17 cellular contexts compared by ENCODE assay signal in the genomic region with DNA sequence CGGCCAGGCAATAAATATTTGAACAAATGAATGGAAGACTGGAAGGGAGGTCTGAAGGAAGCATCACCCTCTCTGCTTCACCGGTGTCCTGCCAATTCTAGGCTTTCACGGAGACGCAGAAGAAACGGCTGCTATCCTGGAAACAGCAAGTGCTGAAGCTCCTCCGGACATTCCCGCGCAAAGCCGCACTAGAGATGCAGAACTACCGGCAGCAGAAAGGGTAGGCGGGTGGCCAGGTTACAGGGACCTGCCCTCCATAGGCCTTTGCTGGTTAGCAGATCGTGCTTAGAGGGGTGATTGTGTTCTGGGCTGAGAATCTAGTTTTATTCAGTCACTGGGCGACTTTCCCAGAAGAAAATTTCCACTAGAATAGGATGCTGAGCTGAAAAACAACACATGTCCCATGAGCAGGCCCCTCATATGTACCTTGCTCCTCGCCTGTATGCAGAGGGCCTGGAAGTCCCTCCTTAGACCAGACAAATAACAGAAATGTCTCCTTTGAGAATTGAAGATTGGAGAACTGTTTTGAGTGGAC. TPM values are rescaled to one million over a fixed set of nuclear protein-coding genes. Genes with fewer than 3 reads are reported as not detected.
DNase-seq lines count a peak whose midpoint lies in the region; ATAC-seq and TF ChIP-seq lines count a peak whose summit lies in the region.
"Had no signal": no experiment of that assay in that cellular context is flagged by ENCODE, and none has a peak within 500 bp of the region (broad histone marks: within the 10 kb centered on the region; RNA-seq: fewer than 3 reads in every experiment).

No MANE protein-coding gene starts in this region.

- no peaks in the 10 kb centered on the region for H3K9me3 ChIP-seq in T-helper 17 cell (ENCODE audit: control insufficient read depth, low read length, poor library complexity, severe bottlenecking)
- H3K9me3 ChIP-seq: Caco-2 had no signal

- peak overlapping the region; percentile 60 for H3K27ac ChIP-seq in temporal lobe (ENCODE audit: low read depth, low read length)
- H3K27ac ChIP-seq: PC-9 had no signal

- CTCF ChIA-PET in activated CD4-positive, alpha-beta T cell treated with anti-CD3 and anti-CD28 coated beads for 36 hours (lab: Charles Lee), result no interaction called here

- POLR2A ChIA-PET in activated CD4-positive, alpha-beta T cell treated with anti-CD3 and anti-CD28 coated beads for 36 hours (lab: Charles Lee), result no interaction called here

- DNase-seq in T-helper 17 cell (no peak), middle frontal gyrus (ENCODE audit: extremely low spot score, low spot score) (peak; percentile 31), erythroblast (lab: John Stamatoyannopoulos, UW) (no peak), NCI-H1417 treated with DMSO at 0.1 percent for 48 hours (lab: John Stamatoyannopoulos, UW) (no peak)
- DNase-seq in effector memory CD8-positive, alpha-beta T cell, result no peak
- DNase-seq in activated CD4-positive, alpha-beta T cell treated with anti-CD3 and anti-CD28 coated beads for 36 hours, result no peak
- DNase-seq: Caco-2, DMS153, EL, HFFc6, KG1, NCI-H1092, NCI-H2081 treated with DMSO at 0.1 percent for 48 hours, NCI-H510A treated with DMSO at 0.1 percent for 48 hours, PC-9 had no signal

- H3K27ac Mint-ChIP-seq in T-helper 17 cell, result peak overlapping the region; percentile 75
- peak overlapping the region; percentile 44 to 88 for H3K27ac Mint-ChIP-seq in effector memory CD8-positive, alpha-beta T cell
- no peak overlapping the region for H3K27ac Mint-ChIP-seq in activated CD4-positive, alpha-beta T cell treated with anti-CD3 and anti-CD28 coated beads for 36 hours
- H3K27ac Mint-ChIP-seq: HFFc6 had no signal

- no peak for ATAC-seq in T-helper 17 cell
- no peak for ATAC-seq in effector memory CD8-positive, alpha-beta T cell (replicated peaks)
- ATAC-seq in activated CD4-positive, alpha-beta T cell treated with anti-CD3 and anti-CD28 coated beads for 36 hours, result no peak
- ATAC-seq: HepG2 had no signal

- H3K4me1 Mint-ChIP-seq in T-helper 17 cell, result peaks cover 8% of the 10 kb centered on the region
- H3K4me1 Mint-ChIP-seq in effector memory CD8-positive, alpha-beta T cell (ENCODE audit: low read depth in 2 of 2), result peaks cover 0 to 1% of the 10 kb centered on the region in 2 donors
- H3K4me1 Mint-ChIP-seq in activated CD4-positive, alpha-beta T cell treated with anti-CD3 and anti-CD28 coated beads for 36 hours, result no peaks in the 10 kb centered on the region

- H3K9me3 Mint-ChIP-seq in effector memory CD8-positive, alpha-beta T cell, result no peaks in the 10 kb centered on the region
- no peaks in the 10 kb centered on the region for H3K9me3 Mint-ChIP-seq in activated CD4-positive, alpha-beta T cell treated with anti-CD3 and anti-CD28 coated beads for 36 hours (ENCODE audit: low read depth)
- H3K9me3 Mint-ChIP-seq: HFFc6 had no signal

- intact Hi-C loops in activated CD4-positive, alpha-beta T cell treated with anti-CD3 and anti-CD28 coated beads for 36 hours (cut with DNase I, micrococcal nuclease), result no loop called here

- TF ChIP-seq POLR2A in erythroblast (IDR thresholded peaks at IDR 0.05; ENCODE audit: low read length), result no peak

- H3K27me3 Mint-ChIP-seq in T-helper 17 cell, result no peaks in the 10 kb centered on the region
- H3K27me3 Mint-ChIP-seq in effector memory CD8-positive, alpha-beta T cell, result no peaks in the 10 kb centered on the region
- H3K27me3 Mint-ChIP-seq in activated CD4-positive, alpha-beta T cell treated with anti-CD3 and anti-CD28 coated beads for 36 hours, result no peaks in the 10 kb centered on the region

- H3K36me3 Mint-ChIP-seq in T-helper 17 cell (ENCODE audit: low read depth), result peaks cover 27% of the 10 kb centered on the region
- peaks cover 60% of the 10 kb centered on the region for H3K36me3 Mint-ChIP-seq in effector memory CD8-positive, alpha-beta T cell (ENCODE audit: insufficient read depth)
- peaks cover 32% of the 10 kb centered on the region for H3K36me3 Mint-ChIP-seq in activated CD4-positive, alpha-beta T cell treated with anti-CD3 and anti-CD28 coated beads for 36 hours (ENCODE audit: low read depth)

- H3K4me3 Mint-ChIP-seq in T-helper 17 cell, result no peak overlapping the region
- H3K4me3 Mint-ChIP-seq in effector memory CD8-positive, alpha-beta T cell, result no peak overlapping the region
- no peak overlapping the region for H3K4me3 Mint-ChIP-seq in activated CD4-positive, alpha-beta T cell treated with anti-CD3 and anti-CD28 coated beads for 36 hours
- H3K4me3 Mint-ChIP-seq: HFFc6 had no signal

RNA-seq across cellular contexts. Expression of gene PAF1, which starts 11.0 kb away (rescaled TPM):
- total RNA-seq in T-helper 17 cell (100 to 1,000 TPM; 113 to 127 TPM), temporal lobe (21.6 TPM)
- 10 to 100 TPM; 40.4 to 54.2 TPM for total RNA-seq in activated CD4-positive, alpha-beta T cell treated with anti-CD3 and anti-CD28 coated beads for 36 hours

RNA-seq across cellular contexts. Expression of gene MED29, which starts 11.2 kb away (rescaled TPM):
- 10 to 100 TPM; 43.4 to 43.6 TPM for total RNA-seq in T-helper 17 cell
- 16.2 TPM for total RNA-seq in temporal lobe
- 10 to 100 TPM; 24.0 to 34.6 TPM for total RNA-seq in activated CD4-positive, alpha-beta T cell treated with anti-CD3 and anti-CD28 coated beads for 36 hours

RNA-seq across cellular contexts. Expression of gene ZFP36, which starts 26.7 kb away (rescaled TPM):
- total RNA-seq in T-helper 17 cell, result 1,000 to 10,000 TPM; 1,082 to 1,318 TPM
- total RNA-seq in temporal lobe, result 2.0 TPM
- 10 to 100 TPM; 69.1 to 69.3 TPM for total RNA-seq in activated CD4-positive, alpha-beta T cell treated with anti-CD3 and anti-CD28 coated beads for 36 hours

RNA-seq across cellular contexts. Expression of gene PLEKHG2, which starts 32.5 kb away (rescaled TPM):
- total RNA-seq in T-helper 17 cell, result 100 to 1,000 TPM; 119 to 129 TPM
- 20.2 TPM for total RNA-seq in temporal lobe
- 10 to 100 TPM; 46.0 to 65.5 TPM for total RNA-seq in activated CD4-positive, alpha-beta T cell treated with anti-CD3 and anti-CD28 coated beads for 36 hours

RNA-seq across cellular contexts. Expression of gene SAMD4B, which starts 37.7 kb away (rescaled TPM):
- total RNA-seq in T-helper 17 cell (10 to 100 TPM; 64.2 to 93.2 TPM), temporal lobe (20.9 TPM)
- total RNA-seq in activated CD4-positive, alpha-beta T cell treated with anti-CD3 and anti-CD28 coated beads for 36 hours, result 10 to 100 TPM; 45.2 to 46.9 TPM

Comparison
In these comparisons a context has a peak if more than half of its experiments do, and no peak if none do; other contexts are left out.
1. RNA of gene ZFP36, which starts 26.7 kb away (total RNA-seq): 1,082 to 1,318 TPM in T-helper 17 cell and 69.1 to 69.3 TPM in activated CD4-positive, alpha-beta T cell treated with anti-CD3 and anti-CD28 coated beads for 36 hours; 2.0 TPM in temporal lobe (single experiment); every median in the first group is over 10 times any median in the second.